ENCODE assay signal across 1 cellular context in genomic region chr9:27260789-27261516, GRCh38.
TF ChIP-seq lines count a peak whose summit lies in the region.

No MANE protein-coding gene starts in this region.

TF ChIP-seq in WTC11, 78 proteins besides CTCF, POLR2A, EP300 and RAD21:
- TF ChIP-seq AFF4 (CRISPR knock-in tag; IDR thresholded peaks at IDR 0.05; ENCODE audit: borderline replicate concordance) (no peak), ZSCAN18 (CRISPR knock-in tag; IDR thresholded peaks at IDR 0.05) (no peak), NFYB (CRISPR knock-in tag; conservative IDR thresholded peaks at IDR 0.05; ENCODE audit: low read depth) (no peak), ZNF219 (CRISPR knock-in tag; IDR thresholded peaks at IDR 0.05; ENCODE audit: borderline replicate concordance) (no peak), MYBL2 (CRISPR knock-in tag; IDR thresholded peaks at IDR 0.05) (no peak), USF1 (CRISPR knock-in tag; IDR thresholded peaks at IDR 0.05) (no peak), ZNF232 (CRISPR knock-in tag; IDR thresholded peaks at IDR 0.05) (no peak), NFATC4 (CRISPR knock-in tag; IDR thresholded peaks at IDR 0.05) (no peak)
